Comparison of ENCODE assay signal across 2 cellular contexts in genomic region chr6:21595951-21596378, GRCh38.
TF ChIP-seq lines count a peak whose summit lies in the region.

No MANE protein-coding gene starts in this region.

TF ChIP-seq in GM23338, 12 proteins besides CTCF, POLR2A, EP300 and RAD21 (continued from another document):
- TF ChIP-seq, protein P1, sequence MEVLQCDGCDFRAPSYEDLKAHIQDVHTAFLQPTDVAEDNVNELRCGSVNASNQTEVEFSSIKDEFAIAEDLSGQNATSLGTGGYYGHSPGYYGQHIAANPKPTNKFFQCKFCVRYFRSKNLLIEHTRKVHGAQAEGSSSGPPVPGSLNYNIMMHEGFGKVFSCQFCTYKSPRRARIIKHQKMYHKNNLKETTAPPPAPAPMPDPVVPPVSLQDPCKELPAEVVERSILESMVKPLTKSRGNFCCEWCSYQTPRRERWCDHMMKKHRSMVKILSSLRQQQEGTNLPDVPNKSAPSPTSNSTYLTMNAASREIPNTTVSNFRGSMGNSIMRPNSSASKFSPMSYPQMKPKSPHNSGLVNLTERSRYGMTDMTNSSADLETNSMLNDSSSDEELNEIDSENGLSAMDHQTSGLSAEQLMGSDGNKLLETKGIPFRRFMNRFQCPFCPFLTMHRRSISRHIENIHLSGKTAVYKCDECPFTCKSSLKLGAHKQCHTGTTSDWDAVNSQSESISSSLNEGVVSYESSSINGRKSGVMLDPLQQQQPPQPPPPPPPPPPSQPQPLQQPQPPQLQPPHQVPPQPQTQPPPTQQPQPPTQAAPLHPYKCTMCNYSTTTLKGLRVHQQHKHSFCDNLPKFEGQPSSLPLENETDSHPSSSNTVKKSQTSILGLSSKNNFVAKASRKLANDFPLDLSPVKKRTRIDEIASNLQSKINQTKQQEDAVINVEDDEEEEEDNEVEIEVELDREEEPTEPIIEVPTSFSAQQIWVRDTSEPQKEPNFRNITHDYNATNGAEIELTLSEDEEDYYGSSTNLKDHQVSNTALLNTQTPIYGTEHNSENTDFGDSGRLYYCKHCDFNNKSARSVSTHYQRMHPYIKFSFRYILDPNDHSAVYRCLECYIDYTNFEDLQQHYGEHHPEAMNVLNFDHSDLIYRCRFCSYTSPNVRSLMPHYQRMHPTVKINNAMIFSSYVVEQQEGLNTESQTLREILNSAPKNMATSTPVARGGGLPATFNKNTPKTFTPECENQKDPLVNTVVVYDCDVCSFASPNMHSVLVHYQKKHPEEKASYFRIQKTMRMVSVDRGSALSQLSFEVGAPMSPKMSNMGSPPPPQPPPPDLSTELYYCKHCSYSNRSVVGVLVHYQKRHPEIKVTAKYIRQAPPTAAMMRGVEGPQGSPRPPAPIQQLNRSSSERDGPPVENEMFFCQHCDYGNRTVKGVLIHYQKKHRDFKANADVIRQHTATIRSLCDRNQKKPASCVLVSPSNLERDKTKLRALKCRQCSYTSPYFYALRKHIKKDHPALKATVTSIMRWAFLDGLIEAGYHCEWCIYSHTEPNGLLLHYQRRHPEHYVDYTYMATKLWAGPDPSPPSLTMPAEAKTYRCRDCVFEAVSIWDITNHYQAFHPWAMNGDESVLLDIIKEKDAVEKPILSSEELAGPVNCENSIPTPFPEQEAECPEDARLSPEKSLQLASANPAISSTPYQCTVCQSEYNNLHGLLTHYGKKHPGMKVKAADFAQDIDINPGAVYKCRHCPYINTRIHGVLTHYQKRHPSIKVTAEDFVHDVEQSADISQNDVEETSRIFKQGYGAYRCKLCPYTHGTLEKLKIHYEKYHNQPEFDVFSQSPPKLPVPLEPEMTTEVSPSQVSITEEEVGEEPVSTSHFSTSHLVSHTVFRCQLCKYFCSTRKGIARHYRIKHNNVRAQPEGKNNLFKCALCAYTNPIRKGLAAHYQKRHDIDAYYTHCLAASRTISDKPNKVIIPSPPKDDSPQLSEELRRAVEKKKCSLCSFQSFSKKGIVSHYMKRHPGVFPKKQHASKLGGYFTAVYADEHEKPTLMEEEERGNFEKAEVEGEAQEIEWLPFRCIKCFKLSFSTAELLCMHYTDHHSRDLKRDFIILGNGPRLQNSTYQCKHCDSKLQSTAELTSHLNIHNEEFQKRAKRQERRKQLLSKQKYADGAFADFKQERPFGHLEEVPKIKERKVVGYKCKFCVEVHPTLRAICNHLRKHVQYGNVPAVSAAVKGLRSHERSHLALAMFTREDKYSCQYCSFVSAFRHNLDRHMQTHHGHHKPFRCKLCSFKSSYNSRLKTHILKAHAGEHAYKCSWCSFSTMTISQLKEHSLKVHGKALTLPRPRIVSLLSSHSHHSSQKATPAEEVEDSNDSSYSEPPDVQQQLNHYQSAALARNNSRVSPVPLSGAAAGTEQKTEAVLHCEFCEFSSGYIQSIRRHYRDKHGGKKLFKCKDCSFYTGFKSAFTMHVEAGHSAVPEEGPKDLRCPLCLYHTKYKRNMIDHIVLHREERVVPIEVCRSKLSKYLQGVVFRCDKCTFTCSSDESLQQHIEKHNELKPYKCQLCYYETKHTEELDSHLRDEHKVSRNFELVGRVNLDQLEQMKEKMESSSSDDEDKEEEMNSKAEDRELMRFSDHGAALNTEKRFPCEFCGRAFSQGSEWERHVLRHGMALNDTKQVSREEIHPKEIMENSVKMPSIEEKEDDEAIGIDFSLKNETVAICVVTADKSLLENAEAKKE (CRISPR knock-in tag; IDR thresholded peaks at IDR 0.05): no peak
- TF ChIP-seq ZNF331 (CRISPR knock-in tag; IDR thresholded peaks at IDR 0.05; ENCODE audit: low read depth): no peak
- TF ChIP-seq CREB1 (CRISPR knock-in tag; IDR thresholded peaks at IDR 0.05; ENCODE audit: low read depth): no peak
- no peak for TF ChIP-seq ZNF114 (CRISPR knock-in tag; IDR thresholded peaks at IDR 0.05)
- TF ChIP-seq POLR2AphosphoS5 (IDR thresholded peaks at IDR 0.05; ENCODE audit: low read depth): no peak
- TF ChIP-seq STAT1 (IDR thresholded peaks at IDR 0.05; ENCODE audit: unreplicated experiment): no peak
- no peak for TF ChIP-seq REST (IDR thresholded peaks at IDR 0.05; ENCODE audit: unreplicated experiment)
- no peak for TF ChIP-seq EZH2 (IDR thresholded peaks at IDR 0.05; ENCODE audit: low read depth, unreplicated experiment)
- TF ChIP-seq, protein P2, sequence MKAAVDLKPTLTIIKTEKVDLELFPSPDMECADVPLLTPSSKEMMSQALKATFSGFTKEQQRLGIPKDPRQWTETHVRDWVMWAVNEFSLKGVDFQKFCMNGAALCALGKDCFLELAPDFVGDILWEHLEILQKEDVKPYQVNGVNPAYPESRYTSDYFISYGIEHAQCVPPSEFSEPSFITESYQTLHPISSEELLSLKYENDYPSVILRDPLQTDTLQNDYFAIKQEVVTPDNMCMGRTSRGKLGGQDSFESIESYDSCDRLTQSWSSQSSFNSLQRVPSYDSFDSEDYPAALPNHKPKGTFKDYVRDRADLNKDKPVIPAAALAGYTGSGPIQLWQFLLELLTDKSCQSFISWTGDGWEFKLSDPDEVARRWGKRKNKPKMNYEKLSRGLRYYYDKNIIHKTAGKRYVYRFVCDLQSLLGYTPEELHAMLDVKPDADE (IDR thresholded peaks at IDR 0.05): no peak

TF ChIP-seq in HepG2, 621 proteins besides CTCF, POLR2A, EP300 and RAD21 (continued from another document and continues in another):
- TF ChIP-seq, protein P3, sequence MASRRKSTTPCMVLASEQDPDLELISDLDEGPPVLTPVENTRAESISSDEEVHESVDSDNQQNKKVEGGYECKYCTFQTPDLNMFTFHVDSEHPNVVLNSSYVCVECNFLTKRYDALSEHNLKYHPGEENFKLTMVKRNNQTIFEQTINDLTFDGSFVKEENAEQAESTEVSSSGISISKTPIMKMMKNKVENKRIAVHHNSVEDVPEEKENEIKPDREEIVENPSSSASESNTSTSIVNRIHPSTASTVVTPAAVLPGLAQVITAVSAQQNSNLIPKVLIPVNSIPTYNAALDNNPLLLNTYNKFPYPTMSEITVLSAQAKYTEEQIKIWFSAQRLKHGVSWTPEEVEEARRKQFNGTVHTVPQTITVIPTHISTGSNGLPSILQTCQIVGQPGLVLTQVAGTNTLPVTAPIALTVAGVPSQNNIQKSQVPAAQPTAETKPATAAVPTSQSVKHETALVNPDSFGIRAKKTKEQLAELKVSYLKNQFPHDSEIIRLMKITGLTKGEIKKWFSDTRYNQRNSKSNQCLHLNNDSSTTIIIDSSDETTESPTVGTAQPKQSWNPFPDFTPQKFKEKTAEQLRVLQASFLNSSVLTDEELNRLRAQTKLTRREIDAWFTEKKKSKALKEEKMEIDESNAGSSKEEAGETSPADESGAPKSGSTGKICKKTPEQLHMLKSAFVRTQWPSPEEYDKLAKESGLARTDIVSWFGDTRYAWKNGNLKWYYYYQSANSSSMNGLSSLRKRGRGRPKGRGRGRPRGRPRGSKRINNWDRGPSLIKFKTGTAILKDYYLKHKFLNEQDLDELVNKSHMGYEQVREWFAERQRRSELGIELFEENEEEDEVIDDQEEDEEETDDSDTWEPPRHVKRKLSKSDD (CRISPR knock-in tag; IDR thresholded peaks at IDR 0.05; ENCODE audit: low read depth): no peak
- TF ChIP-seq TCF7L2 (IDR thresholded peaks at IDR 0.05; ENCODE audit: low read depth, low read length) (no peak), ZNF572 (CRISPR knock-in tag; IDR thresholded peaks at IDR 0.05) (0 out of 2 replicates have a peak, but pooled peaks have one; percentile 49), ZNF143 (CRISPR knock-in tag; IDR thresholded peaks at IDR 0.05) (no peak), ZNF549 (CRISPR knock-in tag; IDR thresholded peaks at IDR 0.05) (no peak), NR3C1 (CRISPR knock-in tag; IDR thresholded peaks at IDR 0.05) (no peak), ZNF512 (CRISPR knock-in tag; IDR thresholded peaks at IDR 0.05) (peak; percentile 80; the same call in 1 of the 2 replicates), HOXA7 (CRISPR knock-in tag; IDR thresholded peaks at IDR 0.05) (no peak; the same call in 1 of the 2 replicates), ATF7-NPFF (CRISPR knock-in tag; IDR thresholded peaks at IDR 0.05; ENCODE audit: low read depth) (no peak), TEAD2 (CRISPR knock-in tag; IDR thresholded peaks at IDR 0.05) (no peak), HHEX (CRISPR knock-in tag; IDR thresholded peaks at IDR 0.05) (no peak), DMTF1 (CRISPR knock-in tag; IDR thresholded peaks at IDR 0.05) (no peak), CEBPB (IDR thresholded peaks at IDR 0.05; ENCODE audit: borderline replicate concordance, low read depth, low read length) (no peak), ATF7 (IDR thresholded peaks at IDR 0.05) (no peak), ATF7 (CRISPR knock-in tag; IDR thresholded peaks at IDR 0.05) (no peak), PHF20 (CRISPR knock-in tag; IDR thresholded peaks at IDR 0.05) (no peak), RBM39 (IDR thresholded peaks at IDR 0.05; ENCODE audit: low read depth, low read length, poor library complexity, severe bottlenecking) (peak; percentile 68), E2F5 (CRISPR knock-in tag; conservative IDR thresholded peaks at IDR 0.05) (0 out of 2 replicates have a peak, but pooled peaks have one; percentile 7), CCDC6 (CRISPR knock-in tag; IDR thresholded peaks at IDR 0.05) (no peak), THRA (CRISPR knock-in tag; IDR thresholded peaks at IDR 0.05; ENCODE audit: borderline replicate concordance) (no peak), EZH2 (conservative IDR thresholded peaks at IDR 0.05; ENCODE audit: low read depth, low read length) (peak; percentile 97)
- TF ChIP-seq, protein P4, sequence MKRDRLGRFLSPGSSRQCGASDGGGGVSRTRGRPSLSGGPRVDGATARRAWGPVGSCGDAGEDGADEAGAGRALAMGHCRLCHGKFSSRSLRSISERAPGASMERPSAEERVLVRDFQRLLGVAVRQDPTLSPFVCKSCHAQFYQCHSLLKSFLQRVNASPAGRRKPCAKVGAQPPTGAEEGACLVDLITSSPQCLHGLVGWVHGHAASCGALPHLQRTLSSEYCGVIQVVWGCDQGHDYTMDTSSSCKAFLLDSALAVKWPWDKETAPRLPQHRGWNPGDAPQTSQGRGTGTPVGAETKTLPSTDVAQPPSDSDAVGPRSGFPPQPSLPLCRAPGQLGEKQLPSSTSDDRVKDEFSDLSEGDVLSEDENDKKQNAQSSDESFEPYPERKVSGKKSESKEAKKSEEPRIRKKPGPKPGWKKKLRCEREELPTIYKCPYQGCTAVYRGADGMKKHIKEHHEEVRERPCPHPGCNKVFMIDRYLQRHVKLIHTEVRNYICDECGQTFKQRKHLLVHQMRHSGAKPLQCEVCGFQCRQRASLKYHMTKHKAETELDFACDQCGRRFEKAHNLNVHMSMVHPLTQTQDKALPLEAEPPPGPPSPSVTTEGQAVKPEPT (CRISPR knock-in tag; IDR thresholded peaks at IDR 0.05; ENCODE audit: low read depth): no peak
- TF ChIP-seq, protein P5, sequence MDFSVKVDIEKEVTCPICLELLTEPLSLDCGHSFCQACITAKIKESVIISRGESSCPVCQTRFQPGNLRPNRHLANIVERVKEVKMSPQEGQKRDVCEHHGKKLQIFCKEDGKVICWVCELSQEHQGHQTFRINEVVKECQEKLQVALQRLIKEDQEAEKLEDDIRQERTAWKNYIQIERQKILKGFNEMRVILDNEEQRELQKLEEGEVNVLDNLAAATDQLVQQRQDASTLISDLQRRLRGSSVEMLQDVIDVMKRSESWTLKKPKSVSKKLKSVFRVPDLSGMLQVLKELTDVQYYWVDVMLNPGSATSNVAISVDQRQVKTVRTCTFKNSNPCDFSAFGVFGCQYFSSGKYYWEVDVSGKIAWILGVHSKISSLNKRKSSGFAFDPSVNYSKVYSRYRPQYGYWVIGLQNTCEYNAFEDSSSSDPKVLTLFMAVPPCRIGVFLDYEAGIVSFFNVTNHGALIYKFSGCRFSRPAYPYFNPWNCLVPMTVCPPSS (IDR thresholded peaks at IDR 0.05): no peak
